In genomic region chrX:13087322-13088154, GRCh38 we compare ENCODE assay signal across 7 cellular contexts. TPM values are rescaled to one million over a fixed set of nuclear protein-coding genes. Genes with fewer than 3 reads are reported as not detected.
DNase-seq lines count a peak whose midpoint lies in the region; ATAC-seq, FAIRE-seq and TF ChIP-seq lines count a peak whose summit lies in the region.

No MANE protein-coding gene starts in this region.

- H3K79me2 ChIP-seq in GM12878 (ENCODE audit: control insufficient read depth, insufficient read depth, low read length): peaks cover 17% of the 10 kb centered on the region

- CTCF ChIA-PET in GM12878 (lab: Yijun Ruan, JAX): interaction anchor here (0.6 to 12.2 kb wide), 18 partner anchors 11 to 402 kb away, joined by 4 to 312 read pairs (median 7); no protein-coding TSS in a partner anchor

- intact Hi-C loops in GM12878 (cut with micrococcal nuclease; ENCODE audit: unreplicated experiment): loop anchor here (1.0 to 10.0 kb wide), 10 partner anchors 36 to 1323 kb away; partner anchors contain the start of gene TLR7

- TF ChIP-seq POLR2A in GM12878 (IDR thresholded peaks at IDR 0.05; ENCODE audit: low read depth, low read length): 0 out of 2 replicates have a peak, but pooled peaks have one; percentile 45

- peak overlapping the region; percentile 85 for H3K9ac ChIP-seq in GM12878 (ENCODE audit: control insufficient read depth, insufficient read depth, low read length)

- POLR2A ChIA-PET in GM12878 (lab: Charles Lee): interaction anchor here (0.5 to 17.3 kb wide), 17 partner anchors 12 to 189 kb away, joined by 3 to 280 read pairs (median 6); partner anchors contain the start of gene TMSB4X

- RAD21 ChIA-PET in GM12878 (lab: Charles Lee; ENCODE audit: unreplicated experiment): interaction anchor here (0.9 to 23.1 kb wide), 17 partner anchors 11 to 610 kb away, joined by 3 to 689 read pairs (median 9); partner anchors contain the start of gene TMSB4X

- H4K20me1 ChIP-seq in GM12878 (ENCODE audit: control insufficient read depth, insufficient read depth): no peaks in the 10 kb centered on the region

- 0 out of 2 replicates have a peak, but pooled peaks have one; percentile 15 for TF ChIP-seq RAD21 in GM12878 (IDR thresholded peaks at IDR 0.05; ENCODE audit: insufficient read depth, low read depth, low read length)

- BruUV-seq in GM12878 (replicated peaks; lab: Mats Ljungman, UMichigan): no TSS peak

- in situ Hi-C loops in SK-MEL-5 (cut with HindIII; ENCODE audit: low pct_unique_long_range_greater_than_20kb, low sequenced_read_pairs) (no loop called here), GM12878 (cut with MboI) (loop anchor here (5.0 kb wide), 2 partner anchors 85 to 135 kb away; no protein-coding TSS in a partner anchor), G401 (cut with HindIII; ENCODE audit: low sequenced_read_pairs) (no loop called here)

- 13% methylated on average over 9 of the region's 9 CpGs for WGBS in GM12878 (ENCODE audit: insufficient coverage, insufficient replicate concordance, low lambda C conversion rate, missing lambda C conversion rate)

- ATAC-seq in HG03103 (IDR thresholded peaks at IDR 0.05; ENCODE audit: low read depth, unreplicated experiment) (peak; percentile 36), GM12878 (peak; percentile 54)

- H3K4me2 ChIP-seq in GM12878 (ENCODE audit: control insufficient read depth, insufficient read depth): peak overlapping the region; percentile 74

- no peak for TF ChIP-seq CTCF in GM12878 (IDR thresholded peaks at IDR 0.05 in 2 of 3, conservative IDR thresholded peaks at IDR 0.05 in 1 of 3; ENCODE audit: control insufficient read depth in 2 of 3, extremely low read depth in 1 of 3, insufficient read depth in 1 of 3, low read depth in 3 of 3, low read length in 3 of 3)

- DNase-seq in GM19238 (ENCODE audit: insufficient read length, low spot score) (peak; percentile 39), SK-MEL-5 (ENCODE audit: low read depth, low spot score) (peak; percentile 68), GM12878 (ENCODE audit: low read depth, low spot score) (peak; percentile 99), frontal cortex (ENCODE audit: low spot score in 2 of 2) (no peak), G401 (ENCODE audit: low spot score) (no peak)
- DNase-seq in stimulated activated CD4-positive, alpha-beta T cell treated with anti-CD3 and anti-CD28 coated beads, Interleukin-1b, Interleukin-23, amount 100 ng/mL, for 48 hours: peak; percentile 63

- H3K27me3 ChIP-seq in GM12878 (replicated peaks in 1 of 2; ENCODE audit: control insufficient read depth in 2 of 2, insufficient read depth in 2 of 2, low read length in 1 of 2): no peaks in the 10 kb centered on the region

- no peaks in the 10 kb centered on the region for H3K36me3 ChIP-seq in GM12878 (ENCODE audit: control insufficient read depth in 2 of 2, insufficient read depth in 2 of 2, low read length in 1 of 2)

- no peak overlapping the region; the same call in 1 of the 2 replicates for H3K4me3 ChIP-seq in GM12878

- peak overlapping the region; percentile 100 for H3K27ac ChIP-seq in GM12878 (ENCODE audit: control insufficient read depth, insufficient read depth)

- H3K9me3 ChIP-seq in GM12878 (replicated peaks; ENCODE audit: control insufficient read depth, insufficient read depth, low read length): no peaks in the 10 kb centered on the region

- SMC1A ChIA-PET in GM12878 (lab: Charles Lee; ENCODE audit: uncharacterized antibody, unreplicated experiment): interaction anchor here (0.9 to 27.7 kb wide), 19 partner anchors 12 to 610 kb away, joined by 3 to 847 read pairs (median 4); no protein-coding TSS in a partner anchor

- FAIRE-seq in GM12878 (lab: Jason Lieb, UNC): peak; percentile 93
- no peak for FAIRE-seq in frontal cortex (lab: Jason Lieb, UNC)

- no peak overlapping the region for H2AFZ ChIP-seq in GM12878 (ENCODE audit: control insufficient read depth, low read depth, low read length)

- peaks cover 89% of the 10 kb centered on the region for H3K4me1 ChIP-seq in GM12878 (ENCODE audit: control insufficient read depth, insufficient read depth, low read length)

- peak; percentile 71 to 90 for TF ChIP-seq EP300 in GM12878 (IDR thresholded peaks at IDR 0.05; ENCODE audit: borderline replicate concordance in 1 of 2, control insufficient read depth in 1 of 2, low read depth in 2 of 2, low read length in 2 of 2)

TF ChIP-seq in GM12878, 131 proteins besides CTCF, POLR2A, EP300 and RAD21 (continues in another document):
- TF ChIP-seq TCF3 (IDR thresholded peaks at IDR 0.05; ENCODE audit: borderline replicate concordance, insufficient read depth, low read depth, low read length): peak; percentile 24; the same call in 1 of the 2 replicates
- no peak for TF ChIP-seq MEF2B (IDR thresholded peaks at IDR 0.05; ENCODE audit: partially characterized antibody, poor library complexity, severe bottlenecking)
- TF ChIP-seq NBN (IDR thresholded peaks at IDR 0.05): peak; percentile 59; the same call in 1 of the 2 replicates
- TF ChIP-seq ZNF622 (IDR thresholded peaks at IDR 0.05): no peak
- TF ChIP-seq NFYA (IDR thresholded peaks at IDR 0.05; ENCODE audit: borderline replicate concordance, low read depth, low read length): no peak
- peak; percentile 88 for TF ChIP-seq TCF12 (IDR thresholded peaks at IDR 0.05; ENCODE audit: low read depth, low read length)
- TF ChIP-seq YY1 (IDR thresholded peaks at IDR 0.05; ENCODE audit: low read depth, low read length): peak; percentile 92
- no peak for TF ChIP-seq E4F1 (IDR thresholded peaks at IDR 0.05; ENCODE audit: borderline replicate concordance, partially characterized antibody)
- no peak for TF ChIP-seq CEBPZ (IDR thresholded peaks at IDR 0.05; ENCODE audit: low read depth, low read length)
- no peak for TF ChIP-seq CBX5 (IDR thresholded peaks at IDR 0.05; ENCODE audit: low read depth)
- no peak for TF ChIP-seq ZNF274 (IDR thresholded peaks at IDR 0.05; ENCODE audit: insufficient read depth, insufficient read length)

RNA-seq across cellular contexts. Expression of gene FAM9C, which starts 43.1 kb away (rescaled TPM):
- total RNA-seq in SK-MEL-5 (2014; rRNA removed; shearing (Covaris generic)): not detected in 2 replicates
- not detected in 2 replicates for polyA plus RNA-seq in SK-MEL-5 (2015; cell fraction: cytosol; rRNA removed)
- polyA plus RNA-seq in SK-MEL-5 (2015; cell fraction: nucleus; rRNA removed): not detected in 2 replicates
- total RNA-seq in GM12878 (2013; cell fraction: nucleolus; rRNA removed): 0.61 and 0.65 TPM in 2 replicates
- total RNA-seq in GM12878 (2014; rRNA removed) (not detected in 2 replicates), GM12878 (2014; rRNA removed; fragmentation: Illumina TruSeq; extraction: Trizol) (not detected in 2 replicates), GM12878 (2021) (not detected in 2 replicates), frontal cortex (0.41 TPM)
- not detected for polyA plus RNA-seq in GM12878 (2011; ENCODE audit: low read depth)
- polyA plus RNA-seq in GM12878 (2011; rRNA removed) (0.03 and 0.10 TPM in 2 replicates), GM12878 (2014; fragmentation: Illumina TruSeq; extraction: Trizol) (0.01 and 0.11 TPM in 2 replicates), GM12878 (2014; fragmentation: Nextera tagmentation; extraction: Ambion mirVana) (not detected), GM12878 (2014; rRNA removed) (0.04 TPM in 1 of 2 replicates, not detected in the other), GM12878 (2016; fragmentation: Nextera tagmentation; extraction: Ambion mirVana) (not detected)
- polyA plus RNA-seq in GM12878 (2011; cell fraction: cytosol; rRNA removed): 0.01 TPM in 1 of 2 replicates, not detected in the other
- 0.07 and 0.10 TPM in 2 replicates for polyA plus RNA-seq in GM12878 (2011; cell fraction: nucleus; rRNA removed)
- 0.31 TPM in 1 of 2 replicates, not detected in the other for polyA plus RNA-seq in GM12878 (2012)
- not detected in 2 replicates for polyA minus RNA-seq in GM12878 (2011; rRNA and poly(A)+ RNA removed)
- not detected in 2 replicates for polyA minus RNA-seq in GM12878 (2011; cell fraction: cytosol; rRNA and poly(A)+ RNA removed)
- polyA minus RNA-seq in GM12878 (2011; cell fraction: nucleus; rRNA and poly(A)+ RNA removed): not detected in 2 replicates
- total RNA-seq in G401 (2014; rRNA removed; shearing (Covaris generic)): not detected in 2 replicates

Comparison
In these comparisons a context has a peak if more than half of its experiments do, and no peak if none do; other contexts are left out.
1. DNase-seq: peak in GM19238 (single experiment), SK-MEL-5 (single experiment), GM12878 (single experiment) and stimulated activated CD4-positive, alpha-beta T cell treated with anti-CD3 and anti-CD28 coated beads, Interleukin-1b, Interleukin-23, amount 100 ng/mL, for 48 hours (single experiment); none in frontal cortex (0 of 2) and G401 (single experiment).